19 cellular contexts compared by ENCODE assay signal in genomic region chr6:131636880-131637792, GRCh38. TPM values are rescaled to one million over a fixed set of nuclear protein-coding genes. Genes with fewer than 3 reads are reported as not detected.
DNase-seq lines count a peak whose midpoint lies in the region; ATAC-seq, FAIRE-seq and TF ChIP-seq lines count a peak whose summit lies in the region.
"Had no signal": no experiment of that assay in that cellular context is flagged by ENCODE, and none has a peak within 500 bp of the region (broad histone marks: within the 10 kb centered on the region; RNA-seq: fewer than 3 reads in every experiment).

TSS of gene ENPP3 (plus strand) at chr6:131637302. CDS start at chr6:131637385, 83 bp downstream.

- peak within 1 kb of the TSS in 1 of 2 experiments; percentile 76; a peak in 2 of 4 replicates for H3K9ac ChIP-seq in K562 (ENCODE audit: insufficient read depth in 1 of 2, low read depth in 2 of 2, low read length in 2 of 2)

- H3K9me3 ChIP-seq in K562 (replicated peaks; ENCODE audit: control insufficient read depth, insufficient read depth, low read depth, low read length) (peaks cover 2% of the 10 kb centered on the region; the same call in 1 of the 2 replicates), thoracic aorta (no peaks in the 10 kb centered on the region)
- H3K9me3 ChIP-seq: gastroesophageal sphincter had no signal

- TF ChIP-seq POLR2A in K562 (conservative IDR thresholded peaks at IDR 0.05) = no peak

- 33% methylated on average over 10 of the region's 10 CpGs for WGBS in K562 (ENCODE audit: insufficient coverage, low coverage, missing lambda C conversion rate)

- BruUV-seq in K562 (replicated peaks; lab: Mats Ljungman, UMichigan) = TSS peak; percentile 74

- no peak for TF ChIP-seq EP300 in K562 (IDR thresholded peaks at IDR 0.05; ENCODE audit: low read length)

- H3K79me2 ChIP-seq in K562 (ENCODE audit: control insufficient read depth, insufficient read depth, low read length) = peaks cover 47% of the 10 kb centered on the region

- H3K4me3 ChIP-seq in K562 = peak within 1 kb of the TSS; percentile 27
- peak within 1 kb of the TSS; percentile 20 for H3K4me3 ChIP-seq in thoracic aorta
- H3K4me3 ChIP-seq: gastroesophageal sphincter had no signal

- no peaks in the 10 kb centered on the region for H3K36me3 Mint-ChIP-seq in effector memory CD8-positive, alpha-beta T cell (ENCODE audit: insufficient read depth)
- H3K36me3 Mint-ChIP-seq: T-cell had no signal

- DNase-seq in SIG-M5 treated with dmso at 0.1 percent for 504 hours (lab: John Stamatoyannopoulos, UW; ENCODE audit: unreplicated experiment) (peak; percentile 41), SIG-M5 (lab: John Stamatoyannopoulos, UW) (no peak), K562 (ENCODE audit: extremely low read depth in 1 of 4, low spot score in 3 of 4) (peak; percentile 20 to 52 (median 37)), left kidney (ENCODE audit: low read depth, low spot score) (peak; percentile 12), thoracic aorta (ENCODE audit: low spot score) (no peak), NCI-H2171 treated with DMSO at 0.1 percent for 48 hours (lab: John Stamatoyannopoulos, UW) (no peak)
- DNase-seq in effector memory CD8-positive, alpha-beta T cell = no peak
- no peak for DNase-seq in activated naive CD4-positive, alpha-beta T cell treated with Interleukin-2 at 50 U/mL for 16 hours
- DNase-seq: 8988T; activated CD4-positive, alpha-beta T cell treated with anti-CD3 and anti-CD28 coated beads, Interleukin-2, amount 10 ng/mL, durations not matched to agents 7 days and 5 days; activated T-cell treated with anti-CD3 and anti-CD28 coated beads, Interleukin-2, amount 50 U/mL, for 4 hours; Calu3; NCI-H1436; NCI-H446 treated with DMSO at 0.1 percent for 48 hours; stimulated activated CD4-positive, alpha-beta T cell treated with anti-CD3 and anti-CD28 coated beads, Interleukin-4, amount 100 ng/mL, for 1 hour; T-cell had no signal

- in situ Hi-C loops in K562 (cut with MboI) = loop anchor here (25.0 kb wide), 1 partner anchor 1175 kb away; the partner anchor contains the start of gene RPS12

- intact Hi-C loops in K562 (cut with micrococcal nuclease) = no loop called here

- H3K27ac ChIP-seq in K562 (ENCODE audit: extremely low read depth, low read depth, low read length) (peak within 1 kb of the TSS; percentile 86; the same call in 2 of the 3 replicates), thoracic aorta (no peak within 1 kb of the TSS)
- H3K27ac ChIP-seq: gastroesophageal sphincter had no signal

- H3K27ac Mint-ChIP-seq in effector memory CD8-positive, alpha-beta T cell = no peak within 1 kb of the TSS
- H3K27ac Mint-ChIP-seq: activated CD4-positive, alpha-beta T cell treated with anti-CD3 and anti-CD28 coated beads, Interleukin-2, amount 10 ng/mL, durations not matched to agents 7 days and 5 days; T-cell had no signal

- TF ChIP-seq CTCF in K562 (IDR thresholded peaks at IDR 0.05 in 2 of 3, conservative IDR thresholded peaks at IDR 0.05 in 1 of 3; ENCODE audit: insufficient read depth in 2 of 3, low read depth in 1 of 3, low read length in 3 of 3) (no peak), thoracic aorta (IDR thresholded peaks at IDR 0.05) (no peak)

- H3K4me1 Mint-ChIP-seq in effector memory CD8-positive, alpha-beta T cell (ENCODE audit: low read depth in 2 of 2) = no peaks in the 10 kb centered on the region
- H3K4me1 Mint-ChIP-seq: T-cell had no signal

- H4K20me1 ChIP-seq in K562 (replicated peaks; ENCODE audit: control insufficient read depth, insufficient read depth, low read length) = no peaks in the 10 kb centered on the region

- H3K9me1 ChIP-seq in K562 (ENCODE audit: control insufficient read depth, insufficient read depth, low read length) = no peaks in the 10 kb centered on the region

- H3K27me3 ChIP-seq in K562 (ENCODE audit: control insufficient read depth in 2 of 2, insufficient read depth in 2 of 2, low read length in 2 of 2) = no peaks in the 10 kb centered on the region
- H3K27me3 ChIP-seq in thoracic aorta (replicated peaks; ENCODE audit: insufficient read depth) = no peaks in the 10 kb centered on the region
- H3K27me3 ChIP-seq: gastroesophageal sphincter had no signal

- peak within 1 kb of the TSS; percentile 62 for H3K4me2 ChIP-seq in K562 (ENCODE audit: insufficient read depth, low read length)

- no peak for TF ChIP-seq RAD21 in K562 (CRISPR knock-in tag; conservative IDR thresholded peaks at IDR 0.05 in 1 of 2, IDR thresholded peaks at IDR 0.05 in 1 of 2)

- peak; percentile 54 for FAIRE-seq in K562 (lab: Jason Lieb, UNC)
- FAIRE-seq: astrocyte, keratinocyte had no signal

- no peaks in the 10 kb centered on the region for H3K9me3 Mint-ChIP-seq in effector memory CD8-positive, alpha-beta T cell
- H3K9me3 Mint-ChIP-seq: activated CD4-positive, alpha-beta T cell treated with anti-CD3 and anti-CD28 coated beads, Interleukin-2, amount 10 ng/mL, durations not matched to agents 7 days and 5 days; activated T-cell treated with anti-CD3 and anti-CD28 coated beads, Interleukin-2, amount 50 U/mL, for 4 hours; T-cell had no signal

- H3K27me3 Mint-ChIP-seq in effector memory CD8-positive, alpha-beta T cell = no peaks in the 10 kb centered on the region
- H3K27me3 Mint-ChIP-seq: activated CD4-positive, alpha-beta T cell treated with anti-CD3 and anti-CD28 coated beads, Interleukin-2, amount 10 ng/mL, durations not matched to agents 7 days and 5 days; T-cell had no signal

- ATAC-seq in K562 (peak; percentile 70), thoracic aorta (ENCODE audit: insufficient number of reproducible peaks, low FRiP score, low read depth) (no peak)
- ATAC-seq in effector memory CD8-positive, alpha-beta T cell (replicated peaks) = no peak
- ATAC-seq: activated T-cell treated with anti-CD3 and anti-CD28 coated beads, Interleukin-2, amount 50 U/mL, for 4 hours; gastroesophageal sphincter; T-cell had no signal

- H3K36me3 ChIP-seq in K562 (ENCODE audit: control insufficient read depth, insufficient read depth, low read length) (peaks cover 8% of the 10 kb centered on the region; the same call in 2 of the 3 replicates), thoracic aorta (no peaks in the 10 kb centered on the region)
- H3K36me3 ChIP-seq: gastroesophageal sphincter had no signal

- CTCF ChIA-PET in K562 (lab: Yijun Ruan, JAX; ENCODE audit: low intra/inter-chr PET ratio) = no interaction called here

- peak within 1 kb of the TSS; percentile 71 for H2AFZ ChIP-seq in K562 (ENCODE audit: low read depth, low read length)

- POLR2A ChIA-PET in K562 (lab: Yijun Ruan, JAX) = interaction anchor here (0.5 to 1.5 kb wide), 4 partner anchors 10 to 21 kb away, joined by 3 to 9 read pairs (median 5); partner anchors contain the start of gene MED23

- H3K4me1 ChIP-seq in K562 (replicated peaks in 1 of 2; ENCODE audit: control insufficient read depth in 2 of 2, insufficient read depth in 2 of 2, low read length in 2 of 2) = peaks cover 4 to 10% of the 10 kb centered on the region in 2 experiments; a peak in 4 of 5 replicates
- H3K4me1 ChIP-seq in thoracic aorta (ENCODE audit: control insufficient read depth in 1 of 2, low read depth in 2 of 2) = no peaks in the 10 kb centered on the region
- H3K4me1 ChIP-seq: gastroesophageal sphincter had no signal

- no peak within 1 kb of the TSS for H3K4me3 Mint-ChIP-seq in effector memory CD8-positive, alpha-beta T cell
- H3K4me3 Mint-ChIP-seq: activated CD4-positive, alpha-beta T cell treated with anti-CD3 and anti-CD28 coated beads, Interleukin-2, amount 10 ng/mL, durations not matched to agents 7 days and 5 days; activated T-cell treated with anti-CD3 and anti-CD28 coated beads, Interleukin-2, amount 50 U/mL, for 4 hours; T-cell had no signal

TF ChIP-seq in K562, 482 proteins besides CTCF, POLR2A, EP300 and RAD21 (continues in another document):
- TF ChIP-seq BRD4 (IDR thresholded peaks at IDR 0.05) = no peak
- no peak for TF ChIP-seq MNT (conservative IDR thresholded peaks at IDR 0.05)
- TF ChIP-seq ZC3H11A (IDR thresholded peaks at IDR 0.05; ENCODE audit: low read depth, low read length) = no peak
- TF ChIP-seq KLF13 (tag; IDR thresholded peaks at IDR 0.05; ENCODE audit: borderline replicate concordance, low read depth) = no peak
- TF ChIP-seq NEUROD1 (IDR thresholded peaks at IDR 0.05; ENCODE audit: borderline replicate concordance, low read depth, low read length, partially characterized antibody) = no peak
- no peak for TF ChIP-seq KLF16 (IDR thresholded peaks at IDR 0.05)
- TF ChIP-seq SRSF7 (optimal IDR thresholded peaks at IDR 0.05; ENCODE audit: low read depth, low read length) = no peak

RNA-seq across cellular contexts. Expression of gene ENPP3, which starts in this region (rescaled TPM):
- total RNA-seq in K562 (2011; cell fraction: chromatin; rRNA removed; ENCODE audit: low replicate concordance) = 51.5 and 84.3 TPM in 2 replicates
- 30.4 and 31.7 TPM in 2 replicates for total RNA-seq in K562 (2011; cell fraction: nucleolus; rRNA removed)
- total RNA-seq in K562 (2011; cell fraction: nucleoplasm; rRNA removed) = 43.2 and 48.7 TPM in 2 replicates
- total RNA-seq in K562 (2014; rRNA removed) (14.0 and 18.5 TPM in 2 replicates), K562 (2014; rRNA removed; fragmentation: Illumina TruSeq; extraction: Trizol) (27.1 and 27.9 TPM in 2 replicates), K562 (2015; rRNA removed; fragmentation: Illumina TruSeq; extraction: Trizol) (20.7 and 23.0 TPM in 2 replicates), K562 (2021) (17.7 and 22.3 TPM in 2 replicates), thoracic aorta (under 1 TPM; 0.49 to 0.54 TPM)
- polyA plus RNA-seq in K562 (2011; rRNA removed) (21.6 and 32.8 TPM in 2 replicates), K562 (2014; fragmentation: Illumina TruSeq; extraction: Trizol) (18.1 and 21.6 TPM in 2 replicates), K562 (2014; fragmentation: Nextera tagmentation; extraction: Ambion mirVana) (10 to 100 TPM; 15.1 to 23.5 TPM), K562 (2014; rRNA removed) (17.4 and 17.8 TPM in 2 replicates)
- 7.3 and 11.4 TPM in 2 replicates for polyA plus RNA-seq in K562 (2011; cell fraction: cytosol; rRNA removed)
- 26.8 and 29.1 TPM in 2 replicates for polyA plus RNA-seq in K562 (2011; cell fraction: nucleus; rRNA removed)
- 14.6 and 15.7 TPM in 2 replicates for polyA plus RNA-seq in K562 (2012)
- polyA minus RNA-seq in K562 (2011; rRNA and poly(A)+ RNA removed) = 36.6 and 42.0 TPM in 2 replicates
- 4.6 and 9.1 TPM in 2 replicates for polyA minus RNA-seq in K562 (2011; cell fraction: cytosol; rRNA and poly(A)+ RNA removed)
- polyA minus RNA-seq in K562 (2011; cell fraction: nucleus; rRNA and poly(A)+ RNA removed) = 22.2 and 36.7 TPM in 2 replicates
- total RNA-seq: astrocyte, Calu3 had no signal
- polyA plus RNA-seq: keratinocyte had no signal

Comparison
In these comparisons a context has a peak if more than half of its experiments do, and no peak if none do; other contexts are left out.
1. RNA of gene ENPP3 (total RNA-seq): 14.0 to 84.3 TPM in K562; 0.49 to 0.54 TPM in thoracic aorta; every median in the first group is over 4 times any median in the second.
2. DNase-seq: peak in SIG-M5 treated with dmso at 0.1 percent for 504 hours (single experiment), K562 (4 of 4) and left kidney (single experiment); none in SIG-M5 (single experiment), thoracic aorta (single experiment), effector memory CD8-positive, alpha-beta T cell (0 of 3), NCI-H2171 treated with DMSO at 0.1 percent for 48 hours (single experiment) and activated naive CD4-positive, alpha-beta T cell treated with Interleukin-2 at 50 U/mL for 16 hours (single experiment).